In the genomic region with DNA sequence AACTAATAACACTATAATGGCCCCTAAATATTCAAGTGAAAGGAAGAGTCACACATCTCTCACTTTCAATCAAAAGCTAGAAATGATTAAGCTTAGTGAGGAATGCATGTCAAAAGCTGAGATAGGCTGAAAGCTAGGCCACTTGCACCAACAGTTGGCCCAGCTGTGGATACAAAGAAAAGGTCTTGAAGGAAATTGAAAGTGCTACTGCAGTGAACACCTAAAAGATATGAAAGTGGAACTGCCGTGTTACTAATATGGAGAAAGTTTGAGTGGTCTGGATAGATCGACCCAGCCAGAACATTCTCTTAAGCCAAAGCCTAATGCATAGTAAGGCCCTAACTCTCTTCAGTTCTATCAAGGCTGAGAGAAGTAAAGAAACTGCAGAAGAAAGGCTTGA, we compare ENCODE assay signal across 10 cellular contexts. TPM values are rescaled to one million over a fixed set of nuclear protein-coding genes. Genes with fewer than 3 reads are reported as not detected.
DNase-seq lines count a peak whose midpoint lies in the region; ATAC-seq and TF ChIP-seq lines count a peak whose summit lies in the region.
"Had no signal": no experiment of that assay in that cellular context is flagged by ENCODE, and none has a peak within 500 bp of the region (broad histone marks: within the 10 kb centered on the region; RNA-seq: fewer than 3 reads in every experiment).

No MANE protein-coding gene starts in this region.

- TF ChIP-seq CTCF in GM12865 (IDR thresholded peaks at IDR 0.05; ENCODE audit: insufficient read depth, low read depth, low read length, missing control alignments) (no peak), PC-9 (conservative IDR thresholded peaks at IDR 0.05) (no peak)

- ATAC-seq in GM19324 (IDR thresholded peaks at IDR 0.05; ENCODE audit: low FRiP score, unreplicated experiment) (peak; percentile 99), HG02884 (IDR thresholded peaks at IDR 0.05; ENCODE audit: unreplicated experiment) (peak; percentile 99)

- DNase-seq in GM12865 (ENCODE audit: low read depth) (peak; percentile 86), PC-9 (peak in 1 of 2 experiments; percentile 28), LoVo (ENCODE audit: low spot score) (no peak), DMS153 (lab: John Stamatoyannopoulos, UW) (no peak), COR-L47 (lab: John Stamatoyannopoulos, UW) (no peak), MG63 (no peak)
- DNase-seq: DND-41; stimulated activated CD8-positive, alpha-beta memory T cell treated with anti-CD3 and anti-CD28 coated beads, Interleukin-4, amount 100 ng/mL, for 48 hours had no signal

- no peaks in the 10 kb centered on the region for H4K20me1 ChIP-seq in PC-9 (ENCODE audit: insufficient read depth)

- peak overlapping the region; percentile 15; the same call in 1 of the 2 replicates for H2AFZ ChIP-seq in PC-9

- H3K4me3 ChIP-seq in GM12865 (ENCODE audit: low read depth, low read length) (no peak overlapping the region), PC-9 (no peak overlapping the region), MG63 (no peak overlapping the region)

- no peaks in the 10 kb centered on the region for H3K79me2 ChIP-seq in PC-9 (ENCODE audit: low read depth)

- CTCF ChIA-PET in PC-9 (lab: Charles Lee), result no interaction called here

- H3K4me2 ChIP-seq in PC-9, result no peak overlapping the region

- no peaks in the 10 kb centered on the region for H3K9me2 ChIP-seq in PC-9 (ENCODE audit: insufficient read depth)

- BruUV-seq in PC-9 (replicated peaks; lab: Mats Ljungman, UMichigan), result no TSS peak

- H3K9me3 ChIP-seq in PC-9 (ENCODE audit: insufficient read depth, low read depth) (no peaks in the 10 kb centered on the region), MG63 (no peaks in the 10 kb centered on the region)

- intact Hi-C loops in PC-9 (cut with micrococcal nuclease; ENCODE audit: unreplicated experiment), result no loop called here

- peaks cover 16% of the 10 kb centered on the region for H3F3A ChIP-seq in PC-9 (ENCODE audit: insufficient read depth, low read depth)

- POLR2A ChIA-PET in PC-9 (lab: Charles Lee; ENCODE audit: unreplicated experiment), result no interaction called here

- no peak overlapping the region for H3K27ac ChIP-seq in PC-9

- no peaks in the 10 kb centered on the region for H3K36me3 ChIP-seq in PC-9 (ENCODE audit: low read depth)
- no peaks in the 10 kb centered on the region for H3K36me3 ChIP-seq in MG63

- peaks cover 21% of the 10 kb centered on the region for H3K4me1 ChIP-seq in PC-9 (replicated peaks; ENCODE audit: insufficient read depth)

- no peaks in the 10 kb centered on the region for H3K27me3 ChIP-seq in PC-9 (ENCODE audit: insufficient read depth, low read depth)
- no peaks in the 10 kb centered on the region; the same call in 1 of the 2 replicates for H3K27me3 ChIP-seq in MG63

RNA-seq across cellular contexts. Expression of gene SNX13, which starts 12.1 kb away (rescaled TPM):
- 48.8 and 56.3 TPM in 2 replicates for total RNA-seq in PC-9 (2021)
- total RNA-seq in MG63 (2014; rRNA removed; shearing (Covaris generic); ENCODE audit: low replicate concordance), result 8.6 and 33.8 TPM in 2 replicates
